23 cellular contexts compared by ENCODE assay signal in genomic region chr1:57696904-57697303, GRCh38.
"Had no signal": no experiment of that assay in that cellular context is flagged by ENCODE, and none has a peak within 500 bp of the region (broad histone marks: within the 10 kb centered on the region; RNA-seq: fewer than 3 reads in every experiment).

No MANE protein-coding gene starts in this region.

- DNase-seq: colonic mucosa; cortex of kidney; dermis blood vessel endothelial cell; dorsolateral prefrontal cortex; effector CD4-positive, alpha-beta T cell; effector CD8-positive, alpha-beta T cell; effector memory CD4-positive, alpha-beta T cell; effector memory CD8-positive, alpha-beta T cell; erythroblast; esophagus squamous epithelium; foreskin fibroblast; foreskin melanocyte; gastrocnemius medialis; glutamatergic neuron; head of caudate nucleus; heart left ventricle; heart right ventricle had no signal

- H3K4me1 ChIP-seq: colonic mucosa, esophagus muscularis mucosa, esophagus squamous epithelium, foreskin keratinocyte, gastrocnemius medialis, gastroesophageal sphincter, heart left ventricle, heart right ventricle had no signal

- H3K4me3 Mint-ChIP-seq: dendritic cell treated with granulocyte-macrophage colony-stimulating factor and Interleukin-4, amounts not matched to agents 40 ng/mL and 50 ng/mL, for 4 days; effector memory CD8-positive, alpha-beta T cell had no signal

- H3K27ac Mint-ChIP-seq: dendritic cell treated with granulocyte-macrophage colony-stimulating factor and Interleukin-4, amounts not matched to agents 40 ng/mL and 50 ng/mL, for 4 days; effector memory CD8-positive, alpha-beta T cell had no signal

- H3K9me3 ChIP-seq: colonic mucosa, gastrocnemius medialis had no signal

- H3K4me3 ChIP-seq: colonic mucosa, coronary artery, dorsolateral prefrontal cortex, esophagus muscularis mucosa, esophagus squamous epithelium, gastrocnemius medialis, gastroesophageal sphincter, heart left ventricle, heart right ventricle had no signal

- H3K27ac ChIP-seq: colonic mucosa, coronary artery, dorsolateral prefrontal cortex, epithelial cell of prostate, esophagus muscularis mucosa, esophagus squamous epithelium, foreskin keratinocyte, gastrocnemius medialis, gastroesophageal sphincter, heart left ventricle, heart right ventricle had no signal

- H3K27me3 Mint-ChIP-seq: dendritic cell treated with granulocyte-macrophage colony-stimulating factor and Interleukin-4, amounts not matched to agents 40 ng/mL and 50 ng/mL, for 4 days; effector memory CD8-positive, alpha-beta T cell had no signal

- H3K36me3 ChIP-seq: colonic mucosa, esophagus muscularis mucosa, esophagus squamous epithelium, gastrocnemius medialis, gastroesophageal sphincter, heart left ventricle, heart right ventricle had no signal

- H3K27me3 ChIP-seq: colonic mucosa, esophagus muscularis mucosa, esophagus squamous epithelium, foreskin keratinocyte, gastrocnemius medialis, gastroesophageal sphincter, heart left ventricle, heart right ventricle had no signal
